ENCODE assay signal across 2 cellular contexts in the genomic region with DNA sequence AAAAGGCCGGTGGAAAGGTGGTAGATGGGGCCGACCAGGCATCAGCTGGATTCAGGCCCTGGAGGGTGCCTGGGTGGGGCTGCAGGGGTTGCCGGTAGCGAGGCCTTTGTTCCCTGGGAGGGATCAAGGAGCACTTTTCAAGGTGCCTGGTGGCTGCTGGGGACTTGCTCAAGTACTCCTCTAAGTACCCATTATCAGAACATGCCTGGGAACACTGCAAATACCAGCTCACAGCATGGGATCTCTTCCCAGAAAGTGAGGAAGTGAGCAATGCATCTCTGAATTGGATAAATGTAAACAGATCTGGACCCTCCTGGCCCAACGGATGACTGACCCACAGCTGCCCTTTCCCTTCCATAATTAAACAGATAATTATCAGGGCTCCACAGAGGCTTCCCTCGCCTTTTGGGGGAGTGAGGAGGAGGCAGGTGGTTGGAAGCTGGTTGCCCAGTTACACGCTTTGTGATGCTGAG.
TF ChIP-seq lines count a peak whose summit lies in the region.

No MANE protein-coding gene starts in this region.

TF ChIP-seq in SK-N-SH, 30 proteins besides CTCF, POLR2A, EP300 and RAD21 (continued from another document):
- TF ChIP-seq, protein P1, sequence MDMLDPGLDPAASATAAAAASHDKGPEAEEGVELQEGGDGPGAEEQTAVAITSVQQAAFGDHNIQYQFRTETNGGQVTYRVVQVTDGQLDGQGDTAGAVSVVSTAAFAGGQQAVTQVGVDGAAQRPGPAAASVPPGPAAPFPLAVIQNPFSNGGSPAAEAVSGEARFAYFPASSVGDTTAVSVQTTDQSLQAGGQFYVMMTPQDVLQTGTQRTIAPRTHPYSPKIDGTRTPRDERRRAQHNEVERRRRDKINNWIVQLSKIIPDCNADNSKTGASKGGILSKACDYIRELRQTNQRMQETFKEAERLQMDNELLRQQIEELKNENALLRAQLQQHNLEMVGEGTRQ (IDR thresholded peaks at IDR 0.05; ENCODE audit: borderline replicate concordance, low read depth, low read length): no peak
- TF ChIP-seq, protein P2, sequence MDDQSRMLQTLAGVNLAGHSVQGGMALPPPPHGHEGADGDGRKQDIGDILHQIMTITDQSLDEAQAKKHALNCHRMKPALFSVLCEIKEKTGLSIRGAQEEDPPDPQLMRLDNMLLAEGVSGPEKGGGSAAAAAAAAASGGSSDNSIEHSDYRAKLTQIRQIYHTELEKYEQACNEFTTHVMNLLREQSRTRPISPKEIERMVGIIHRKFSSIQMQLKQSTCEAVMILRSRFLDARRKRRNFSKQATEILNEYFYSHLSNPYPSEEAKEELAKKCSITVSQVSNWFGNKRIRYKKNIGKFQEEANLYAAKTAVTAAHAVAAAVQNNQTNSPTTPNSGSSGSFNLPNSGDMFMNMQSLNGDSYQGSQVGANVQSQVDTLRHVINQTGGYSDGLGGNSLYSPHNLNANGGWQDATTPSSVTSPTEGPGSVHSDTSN (IDR thresholded peaks at IDR 0.05): no peak
- TF ChIP-seq MXI1 (IDR thresholded peaks at IDR 0.05; ENCODE audit: low read depth, low read length) (no peak), MEF2A (IDR thresholded peaks at IDR 0.05; ENCODE audit: borderline replicate concordance, low read depth) (no peak), RCOR1 (IDR thresholded peaks at IDR 0.05; ENCODE audit: low read length) (no peak), NFIC (IDR thresholded peaks at IDR 0.05; ENCODE audit: borderline replicate concordance) (peak; percentile 32), TAF1 (IDR thresholded peaks at IDR 0.05; ENCODE audit: borderline replicate concordance, low read depth, low read length) (no peak), EZH2phosphoT487 (IDR thresholded peaks at IDR 0.05; ENCODE audit: borderline replicate concordance, low read depth) (no peak), FOXJ3 (CRISPR knock-in tag; IDR thresholded peaks at IDR 0.05) (no peak)

TF ChIP-seq in SK-N-SH treated with all-trans-retinoic acid at 6 μM for 48 hours, 23 proteins besides CTCF, POLR2A, EP300 and RAD21 (continued from another document):
- TF ChIP-seq, protein P3, sequence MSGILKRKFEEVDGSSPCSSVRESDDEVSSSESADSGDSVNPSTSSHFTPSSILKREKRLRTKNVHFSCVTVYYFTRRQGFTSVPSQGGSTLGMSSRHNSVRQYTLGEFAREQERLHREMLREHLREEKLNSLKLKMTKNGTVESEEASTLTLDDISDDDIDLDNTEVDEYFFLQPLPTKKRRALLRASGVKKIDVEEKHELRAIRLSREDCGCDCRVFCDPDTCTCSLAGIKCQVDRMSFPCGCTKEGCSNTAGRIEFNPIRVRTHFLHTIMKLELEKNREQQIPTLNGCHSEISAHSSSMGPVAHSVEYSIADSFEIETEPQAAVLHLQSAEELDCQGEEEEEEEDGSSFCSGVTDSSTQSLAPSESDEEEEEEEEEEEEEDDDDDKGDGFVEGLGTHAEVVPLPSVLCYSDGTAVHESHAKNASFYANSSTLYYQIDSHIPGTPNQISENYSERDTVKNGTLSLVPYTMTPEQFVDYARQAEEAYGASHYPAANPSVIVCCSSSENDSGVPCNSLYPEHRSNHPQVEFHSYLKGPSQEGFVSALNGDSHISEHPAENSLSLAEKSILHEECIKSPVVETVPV (CRISPR knock-in tag; IDR thresholded peaks at IDR 0.05): no peak
- TF ChIP-seq ARNTL (CRISPR knock-in tag; IDR thresholded peaks at IDR 0.05; ENCODE audit: borderline replicate concordance, low read depth) (no peak), OSR1 (CRISPR knock-in tag; IDR thresholded peaks at IDR 0.05) (no peak), ZFP30 (CRISPR knock-in tag; IDR thresholded peaks at IDR 0.05) (no peak), ZNF565 (CRISPR knock-in tag; conservative IDR thresholded peaks at IDR 0.05; ENCODE audit: low read depth) (no peak)
